1 cellular context compared by ENCODE assay signal in the genomic region with DNA sequence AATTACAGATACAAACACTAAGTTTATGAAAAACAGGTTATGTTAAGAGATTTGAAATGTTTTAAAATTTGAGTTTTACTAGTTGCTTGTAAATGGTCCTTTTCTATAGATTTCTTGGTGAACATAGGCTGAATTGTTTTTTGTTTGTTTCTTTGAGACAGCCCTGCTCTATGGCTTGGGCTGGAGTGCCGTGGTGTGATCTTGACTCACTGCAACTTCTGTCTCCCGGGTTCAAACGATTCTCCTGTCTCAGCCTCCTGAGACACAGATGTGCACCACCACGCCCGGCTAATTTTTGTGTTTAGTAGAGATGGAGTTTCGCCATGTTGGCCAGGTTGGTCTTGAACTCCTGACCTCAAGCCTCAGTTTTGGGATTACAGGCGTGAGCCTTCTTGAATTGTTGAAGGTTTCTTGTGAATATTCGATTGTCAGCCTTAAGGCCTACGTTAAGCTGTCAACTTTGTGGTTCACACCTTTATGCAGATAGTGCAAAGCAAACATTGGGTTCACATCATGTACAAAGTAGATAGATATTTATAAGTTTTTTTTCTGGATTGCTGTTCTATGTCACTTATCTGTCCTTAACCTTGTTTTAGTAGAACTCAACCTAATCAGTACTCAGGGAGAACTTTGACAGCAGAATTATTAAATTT.
TF ChIP-seq lines count a peak whose summit lies in the region.

No MANE protein-coding gene starts in this region.

TF ChIP-seq in GM12878, 131 proteins besides CTCF, POLR2A, EP300 and RAD21:
- no peak for TF ChIP-seq SIN3A (IDR thresholded peaks at IDR 0.05; ENCODE audit: low read depth, low read length)
- TF ChIP-seq MTA3 (IDR thresholded peaks at IDR 0.05; ENCODE audit: borderline replicate concordance, low read length), result no peak
- TF ChIP-seq, protein P1, sequence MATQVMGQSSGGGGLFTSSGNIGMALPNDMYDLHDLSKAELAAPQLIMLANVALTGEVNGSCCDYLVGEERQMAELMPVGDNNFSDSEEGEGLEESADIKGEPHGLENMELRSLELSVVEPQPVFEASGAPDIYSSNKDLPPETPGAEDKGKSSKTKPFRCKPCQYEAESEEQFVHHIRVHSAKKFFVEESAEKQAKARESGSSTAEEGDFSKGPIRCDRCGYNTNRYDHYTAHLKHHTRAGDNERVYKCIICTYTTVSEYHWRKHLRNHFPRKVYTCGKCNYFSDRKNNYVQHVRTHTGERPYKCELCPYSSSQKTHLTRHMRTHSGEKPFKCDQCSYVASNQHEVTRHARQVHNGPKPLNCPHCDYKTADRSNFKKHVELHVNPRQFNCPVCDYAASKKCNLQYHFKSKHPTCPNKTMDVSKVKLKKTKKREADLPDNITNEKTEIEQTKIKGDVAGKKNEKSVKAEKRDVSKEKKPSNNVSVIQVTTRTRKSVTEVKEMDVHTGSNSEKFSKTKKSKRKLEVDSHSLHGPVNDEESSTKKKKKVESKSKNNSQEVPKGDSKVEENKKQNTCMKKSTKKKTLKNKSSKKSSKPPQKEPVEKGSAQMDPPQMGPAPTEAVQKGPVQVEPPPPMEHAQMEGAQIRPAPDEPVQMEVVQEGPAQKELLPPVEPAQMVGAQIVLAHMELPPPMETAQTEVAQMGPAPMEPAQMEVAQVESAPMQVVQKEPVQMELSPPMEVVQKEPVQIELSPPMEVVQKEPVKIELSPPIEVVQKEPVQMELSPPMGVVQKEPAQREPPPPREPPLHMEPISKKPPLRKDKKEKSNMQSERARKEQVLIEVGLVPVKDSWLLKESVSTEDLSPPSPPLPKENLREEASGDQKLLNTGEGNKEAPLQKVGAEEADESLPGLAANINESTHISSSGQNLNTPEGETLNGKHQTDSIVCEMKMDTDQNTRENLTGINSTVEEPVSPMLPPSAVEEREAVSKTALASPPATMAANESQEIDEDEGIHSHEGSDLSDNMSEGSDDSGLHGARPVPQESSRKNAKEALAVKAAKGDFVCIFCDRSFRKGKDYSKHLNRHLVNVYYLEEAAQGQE (IDR thresholded peaks at IDR 0.05; ENCODE audit: low read depth, low read length), result no peak
- TF ChIP-seq, protein P2, sequence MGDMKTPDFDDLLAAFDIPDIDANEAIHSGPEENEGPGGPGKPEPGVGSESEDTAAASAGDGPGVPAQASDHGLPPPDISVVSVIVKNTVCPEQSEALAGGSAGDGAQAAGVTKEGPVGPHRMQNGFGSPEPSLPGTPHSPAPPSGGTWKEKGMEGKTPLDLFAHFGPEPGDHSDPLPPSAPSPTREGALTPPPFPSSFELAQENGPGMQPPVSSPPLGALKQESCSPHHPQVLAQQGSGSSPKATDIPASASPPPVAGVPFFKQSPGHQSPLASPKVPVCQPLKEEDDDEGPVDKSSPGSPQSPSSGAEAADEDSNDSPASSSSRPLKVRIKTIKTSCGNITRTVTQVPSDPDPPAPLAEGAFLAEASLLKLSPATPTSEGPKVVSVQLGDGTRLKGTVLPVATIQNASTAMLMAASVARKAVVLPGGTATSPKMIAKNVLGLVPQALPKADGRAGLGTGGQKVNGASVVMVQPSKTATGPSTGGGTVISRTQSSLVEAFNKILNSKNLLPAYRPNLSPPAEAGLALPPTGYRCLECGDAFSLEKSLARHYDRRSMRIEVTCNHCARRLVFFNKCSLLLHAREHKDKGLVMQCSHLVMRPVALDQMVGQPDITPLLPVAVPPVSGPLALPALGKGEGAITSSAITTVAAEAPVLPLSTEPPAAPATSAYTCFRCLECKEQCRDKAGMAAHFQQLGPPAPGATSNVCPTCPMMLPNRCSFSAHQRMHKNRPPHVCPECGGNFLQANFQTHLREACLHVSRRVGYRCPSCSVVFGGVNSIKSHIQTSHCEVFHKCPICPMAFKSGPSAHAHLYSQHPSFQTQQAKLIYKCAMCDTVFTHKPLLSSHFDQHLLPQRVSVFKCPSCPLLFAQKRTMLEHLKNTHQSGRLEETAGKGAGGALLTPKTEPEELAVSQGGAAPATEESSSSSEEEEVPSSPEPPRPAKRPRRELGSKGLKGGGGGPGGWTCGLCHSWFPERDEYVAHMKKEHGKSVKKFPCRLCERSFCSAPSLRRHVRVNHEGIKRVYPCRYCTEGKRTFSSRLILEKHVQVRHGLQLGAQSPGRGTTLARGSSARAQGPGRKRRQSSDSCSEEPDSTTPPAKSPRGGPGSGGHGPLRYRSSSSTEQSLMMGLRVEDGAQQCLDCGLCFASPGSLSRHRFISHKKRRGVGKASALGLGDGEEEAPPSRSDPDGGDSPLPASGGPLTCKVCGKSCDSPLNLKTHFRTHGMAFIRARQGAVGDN (IDR thresholded peaks at IDR 0.05), result no peak
- TF ChIP-seq ZZZ3 (IDR thresholded peaks at IDR 0.05; ENCODE audit: control insufficient read depth, insufficient read length, low read depth), result no peak
- TF ChIP-seq MEF2A (IDR thresholded peaks at IDR 0.05; ENCODE audit: insufficient read depth, low read depth, low read length), result no peak
- TF ChIP-seq, protein P3, sequence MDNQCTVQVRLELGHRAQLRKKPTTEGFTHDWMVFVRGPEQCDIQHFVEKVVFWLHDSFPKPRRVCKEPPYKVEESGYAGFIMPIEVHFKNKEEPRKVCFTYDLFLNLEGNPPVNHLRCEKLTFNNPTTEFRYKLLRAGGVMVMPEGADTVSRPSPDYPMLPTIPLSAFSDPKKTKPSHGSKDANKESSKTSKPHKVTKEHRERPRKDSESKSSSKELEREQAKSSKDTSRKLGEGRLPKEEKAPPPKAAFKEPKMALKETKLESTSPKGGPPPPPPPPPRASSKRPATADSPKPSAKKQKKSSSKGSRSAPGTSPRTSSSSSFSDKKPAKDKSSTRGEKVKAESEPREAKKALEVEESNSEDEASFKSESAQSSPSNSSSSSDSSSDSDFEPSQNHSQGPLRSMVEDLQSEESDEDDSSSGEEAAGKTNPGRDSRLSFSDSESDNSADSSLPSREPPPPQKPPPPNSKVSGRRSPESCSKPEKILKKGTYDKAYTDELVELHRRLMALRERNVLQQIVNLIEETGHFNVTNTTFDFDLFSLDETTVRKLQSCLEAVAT (IDR thresholded peaks at IDR 0.05), result 0 out of 2 replicates have a peak, but pooled peaks have one; percentile 19
- TF ChIP-seq ZNF24 (IDR thresholded peaks at IDR 0.05), result no peak
